ENCODE assay signal across 36 cellular contexts in genomic region chr18:22585333-22585732, GRCh38.
"Had no signal": no experiment of that assay in that cellular context is flagged by ENCODE, and none has a peak within 500 bp of the region (broad histone marks: within the 10 kb centered on the region; RNA-seq: fewer than 3 reads in every experiment).

No MANE protein-coding gene starts in this region.

- H3K9me3 ChIP-seq: gastrocnemius medialis had no signal

- H3K4me1 ChIP-seq: esophagus muscularis mucosa, foreskin keratinocyte, gastrocnemius medialis, heart left ventricle had no signal

- H3K27ac Mint-ChIP-seq: activated CD4-positive, alpha-beta memory T cell treated with anti-CD3 and anti-CD28 coated beads for 36 hours; activated CD4-positive, alpha-beta T cell treated with anti-CD3 and anti-CD28 coated beads for 36 hours; activated CD4-positive, alpha-beta T cell treated with anti-CD3 and anti-CD28 coated beads, Interleukin-2, amount 10 ng/mL, durations not matched to agents 24 days and 14 days; activated CD8-positive, alpha-beta memory T cell treated with anti-CD3 and anti-CD28 coated beads, Interleukin-2, amount 10 ng/mL, durations not matched to agents 7 days and 5 days; activated CD8-positive, alpha-beta T cell treated with anti-CD3 and anti-CD28 coated beads, Interleukin-2, amount 10 ng/mL, durations not matched to agents 7 days and 5 days; activated naive CD4-positive, alpha-beta T cell treated with anti-CD3 and anti-CD28 coated beads for 36 hours; activated naive CD4-positive, alpha-beta T cell treated with anti-CD3 and anti-CD28 coated beads, Interleukin-2, amount 50 U/mL, for 24 hours; activated naive CD8-positive, alpha-beta T cell treated with anti-CD3 and anti-CD28 coated beads for 36 hours; activated naive CD8-positive, alpha-beta T cell treated with anti-CD3 and anti-CD28 coated beads, Interleukin-2, amount 50 U/mL, for 24 hours; activated T-helper 1 cell treated with anti-CD3 and anti-CD28 coated beads, Interleukin-12 subunit alpha, Interleukin-12 subunit beta, Interleukin-2, Interleukin-4 antibody, amounts not matched to agents 30 ng/mL and 10 ng/mL and 1 ng/mL, durations not matched to agents 14 hours and 24 hours and 36 hours; activated T-helper 2 cell treated with anti-CD3 and anti-CD28 coated beads, Interferon-gamma antibody, Interleukin-2, Interleukin-4, amounts not matched to agents 10 μg/mL and 5 μg/mL and 100 μg/mL, durations not matched to agents 14 hours and 24 hours and 36 hours; dendritic cell treated with granulocyte-macrophage colony-stimulating factor and Interleukin-4, amounts not matched to agents 40 ng/mL and 50 ng/mL, for 4 days; effector memory CD8-positive, alpha-beta T cell; T-helper 17 cell; T-helper 2 cell treated with Interferon-gamma antibody and Interleukin-4, amounts not matched to agents 5 μg/mL and 100 μg/mL, for 36 hours had no signal

- H3K9me3 Mint-ChIP-seq: activated CD4-positive, alpha-beta T cell treated with anti-CD3 and anti-CD28 coated beads, Interleukin-2, amount 10 ng/mL, durations not matched to agents 24 days and 14 days; activated naive CD4-positive, alpha-beta T cell treated with anti-CD3 and anti-CD28 coated beads for 36 hours; activated naive CD4-positive, alpha-beta T cell treated with anti-CD3 and anti-CD28 coated beads, Interleukin-2, amount 50 U/mL, for 24 hours; activated naive CD8-positive, alpha-beta T cell treated with anti-CD3 and anti-CD28 coated beads, Interleukin-2, amount 50 U/mL, for 24 hours; activated T-helper 1 cell treated with anti-CD3 and anti-CD28 coated beads, Interleukin-12 subunit alpha, Interleukin-12 subunit beta, Interleukin-2, Interleukin-4 antibody, amounts not matched to agents 30 ng/mL and 10 ng/mL and 1 ng/mL, durations not matched to agents 14 hours and 24 hours and 36 hours; activated T-helper 2 cell treated with anti-CD3 and anti-CD28 coated beads, Interferon-gamma antibody, Interleukin-2, Interleukin-4, amounts not matched to agents 10 μg/mL and 5 μg/mL and 100 μg/mL, durations not matched to agents 14 hours and 24 hours and 36 hours; effector memory CD8-positive, alpha-beta T cell; T-helper 2 cell treated with Interferon-gamma antibody and Interleukin-4, amounts not matched to agents 5 μg/mL and 100 μg/mL, for 36 hours had no signal

- H3K27me3 ChIP-seq: esophagus muscularis mucosa, gastrocnemius medialis, heart left ventricle had no signal

- H3K27ac ChIP-seq: coronary artery, esophagus muscularis mucosa, foreskin keratinocyte, gastrocnemius medialis, heart left ventricle had no signal

- H3K27me3 Mint-ChIP-seq: activated CD4-positive, alpha-beta memory T cell treated with anti-CD3 and anti-CD28 coated beads for 36 hours; activated CD4-positive, alpha-beta T cell treated with anti-CD3 and anti-CD28 coated beads for 36 hours; activated CD4-positive, alpha-beta T cell treated with anti-CD3 and anti-CD28 coated beads, Interleukin-2, amount 10 ng/mL, durations not matched to agents 24 days and 14 days; dendritic cell treated with granulocyte-macrophage colony-stimulating factor and Interleukin-4, amounts not matched to agents 40 ng/mL and 50 ng/mL, for 4 days; T-helper 17 cell had no signal

- ATAC-seq: activated CD4-positive, alpha-beta T cell treated with anti-CD3 and anti-CD28 coated beads for 36 hours; activated CD8-positive, alpha-beta memory T cell treated with anti-CD3 and anti-CD28 coated beads, Interleukin-2, amount 10 ng/mL, durations not matched to agents 7 days and 5 days; activated CD8-positive, alpha-beta T cell treated with anti-CD3 and anti-CD28 coated beads, Interleukin-2, amount 10 ng/mL, durations not matched to agents 7 days and 5 days; activated naive CD8-positive, alpha-beta T cell treated with anti-CD3 and anti-CD28 coated beads, Interleukin-2, amount 50 U/mL, for 24 hours; effector memory CD8-positive, alpha-beta T cell; foreskin keratinocyte; gastrocnemius medialis; heart left ventricle; T-helper 17 cell had no signal

- DNase-seq: activated CD4-positive, alpha-beta memory T cell treated with anti-CD3 and anti-CD28 coated beads for 36 hours; activated CD4-positive, alpha-beta T cell treated with anti-CD3 and anti-CD28 coated beads for 36 hours; activated CD4-positive, alpha-beta T cell treated with anti-CD3 and anti-CD28 coated beads, Interleukin-2, amount 10 ng/mL, durations not matched to agents 24 days and 14 days; activated CD4-positive, CD25-positive, alpha-beta regulatory T cell; activated CD4-positive, CD25-positive, alpha-beta regulatory T cell treated with anti-CD3 and anti-CD28 coated beads, Interleukin-2, amount 50 U/mL, for 72 hours; activated CD8-positive, alpha-beta memory T cell treated with anti-CD3 and anti-CD28 coated beads, Interleukin-2, amount 10 ng/mL, durations not matched to agents 7 days and 5 days; activated CD8-positive, alpha-beta memory T cell treated with anti-CD3 and anti-CD28 coated beads, Interleukin-2, amount 50 U/mL, for 4 hours; activated CD8-positive, alpha-beta T cell treated with anti-CD3 and anti-CD28 coated beads, Interleukin-2, amount 10 ng/mL, durations not matched to agents 7 days and 5 days; activated effector memory CD4-positive, alpha-beta T cell treated with anti-CD3 and anti-CD28 coated beads, Interleukin-2, amount 50 U/mL, for 16 hours; activated naive CD4-positive, alpha-beta T cell treated with anti-CD3 and anti-CD28 coated beads for 36 hours; activated naive CD8-positive, alpha-beta T cell treated with anti-CD3 and anti-CD28 coated beads for 36 hours; activated naive CD8-positive, alpha-beta T cell treated with anti-CD3 and anti-CD28 coated beads, Interleukin-2, amount 50 U/mL, for 24 hours; activated T-cell treated with anti-CD3 and anti-CD28 coated beads, Interleukin-2, amount 50 U/mL, for 1 hour; activated T-cell treated with anti-CD3 and anti-CD28 coated beads, Interleukin-2, amount 50 U/mL, for 48 hours; amniotic stem cell; anterior cingulate cortex; central memory CD4-positive, alpha-beta T cell; cerebellar nuclear complex; effector CD4-positive, alpha-beta T cell; effector memory CD8-positive, alpha-beta T cell; erythroblast; foreskin keratinocyte; gastrocnemius medialis; glutamatergic neuron; heart left ventricle; T-helper 1 cell; T-helper 17 cell; T1000 had no signal

- H3K36me3 Mint-ChIP-seq: activated CD4-positive, alpha-beta memory T cell treated with anti-CD3 and anti-CD28 coated beads for 36 hours; activated CD8-positive, alpha-beta memory T cell treated with anti-CD3 and anti-CD28 coated beads, Interleukin-2, amount 10 ng/mL, durations not matched to agents 7 days and 5 days; activated naive CD4-positive, alpha-beta T cell treated with anti-CD3 and anti-CD28 coated beads, Interleukin-2, amount 50 U/mL, for 24 hours; activated naive CD8-positive, alpha-beta T cell treated with anti-CD3 and anti-CD28 coated beads for 36 hours had no signal

- H3K4me1 Mint-ChIP-seq: activated CD4-positive, alpha-beta T cell treated with anti-CD3 and anti-CD28 coated beads for 36 hours; activated CD4-positive, alpha-beta T cell treated with anti-CD3 and anti-CD28 coated beads, Interleukin-2, amount 10 ng/mL, durations not matched to agents 24 days and 14 days; activated CD8-positive, alpha-beta memory T cell treated with anti-CD3 and anti-CD28 coated beads, Interleukin-2, amount 10 ng/mL, durations not matched to agents 7 days and 5 days; activated naive CD4-positive, alpha-beta T cell treated with anti-CD3 and anti-CD28 coated beads, Interleukin-2, amount 50 U/mL, for 24 hours; activated naive CD8-positive, alpha-beta T cell treated with anti-CD3 and anti-CD28 coated beads for 36 hours; activated naive CD8-positive, alpha-beta T cell treated with anti-CD3 and anti-CD28 coated beads, Interleukin-2, amount 50 U/mL, for 24 hours; T-helper 17 cell had no signal

- H3K36me3 ChIP-seq: esophagus muscularis mucosa, gastrocnemius medialis, heart left ventricle had no signal

- H3K4me3 Mint-ChIP-seq: activated CD4-positive, alpha-beta memory T cell treated with anti-CD3 and anti-CD28 coated beads for 36 hours; activated CD4-positive, alpha-beta T cell treated with anti-CD3 and anti-CD28 coated beads for 36 hours; activated CD4-positive, alpha-beta T cell treated with anti-CD3 and anti-CD28 coated beads, Interleukin-2, amount 10 ng/mL, durations not matched to agents 24 days and 14 days; activated CD8-positive, alpha-beta memory T cell treated with anti-CD3 and anti-CD28 coated beads, Interleukin-2, amount 10 ng/mL, durations not matched to agents 7 days and 5 days; activated CD8-positive, alpha-beta T cell treated with anti-CD3 and anti-CD28 coated beads, Interleukin-2, amount 10 ng/mL, durations not matched to agents 7 days and 5 days; activated naive CD4-positive, alpha-beta T cell treated with anti-CD3 and anti-CD28 coated beads for 36 hours; activated naive CD4-positive, alpha-beta T cell treated with anti-CD3 and anti-CD28 coated beads, Interleukin-2, amount 50 U/mL, for 24 hours; activated naive CD8-positive, alpha-beta T cell treated with anti-CD3 and anti-CD28 coated beads for 36 hours; activated naive CD8-positive, alpha-beta T cell treated with anti-CD3 and anti-CD28 coated beads, Interleukin-2, amount 50 U/mL, for 24 hours; activated T-helper 1 cell treated with anti-CD3 and anti-CD28 coated beads, Interleukin-12 subunit alpha, Interleukin-12 subunit beta, Interleukin-2, Interleukin-4 antibody, amounts not matched to agents 30 ng/mL and 10 ng/mL and 1 ng/mL, durations not matched to agents 14 hours and 24 hours and 36 hours; dendritic cell treated with granulocyte-macrophage colony-stimulating factor and Interleukin-4, amounts not matched to agents 40 ng/mL and 50 ng/mL, for 4 days; effector memory CD8-positive, alpha-beta T cell; T-helper 17 cell; T-helper 2 cell treated with Interferon-gamma antibody and Interleukin-4, amounts not matched to agents 5 μg/mL and 100 μg/mL, for 36 hours had no signal

- FAIRE-seq: astrocyte had no signal

- H3K4me3 ChIP-seq: coronary artery, esophagus muscularis mucosa, gastrocnemius medialis, heart left ventricle had no signal
